1 cellular context compared by ENCODE assay signal in genomic region chr2:168801961-168802824, GRCh38.
TF ChIP-seq lines count a peak whose summit lies in the region.

Gene NOSTRIN (plus strand): TSS chr2:168802637. CDS start chr2:168802647, 10 bp downstream.

TF ChIP-seq in K562, 482 proteins besides CTCF, POLR2A, EP300 and RAD21 (continued from another document and continues in another):
- TF ChIP-seq ZNF449 (CRISPR knock-in tag; IDR thresholded peaks at IDR 0.05) = no peak
- TF ChIP-seq ZNF384 (IDR thresholded peaks at IDR 0.05; ENCODE audit: low read depth, low read length) = no peak
- TF ChIP-seq SMC3 (conservative IDR thresholded peaks at IDR 0.05; ENCODE audit: insufficient read depth, low read depth, low read length) = no peak
- TF ChIP-seq CREB5 (CRISPR knock-in tag; IDR thresholded peaks at IDR 0.05) = no peak
- 0 out of 2 replicates have a peak, but pooled peaks have one; percentile 48 for TF ChIP-seq MXI1 (IDR thresholded peaks at IDR 0.05; ENCODE audit: low read depth, low read length)
- no peak for TF ChIP-seq CBX8 (IDR thresholded peaks at IDR 0.05; ENCODE audit: borderline replicate concordance, extremely low read depth, low read depth, low read length, poor library complexity, severe bottlenecking)
- no peak for TF ChIP-seq ZBTB7A (IDR thresholded peaks at IDR 0.05; ENCODE audit: borderline replicate concordance, control insufficient read depth, low read depth, low read length)
- TF ChIP-seq JUN (IDR thresholded peaks at IDR 0.05; ENCODE audit: borderline replicate concordance, low read depth, low read length) = 0 out of 2 replicates have a peak, but pooled peaks have one; percentile 34
- TF ChIP-seq JUN (CRISPR knock-in tag; IDR thresholded peaks at IDR 0.05; ENCODE audit: borderline replicate concordance) = no peak
- no peak for TF ChIP-seq MAX (CRISPR knock-in tag; IDR thresholded peaks at IDR 0.05)
- no peak for TF ChIP-seq CEBPZ (IDR thresholded peaks at IDR 0.05; ENCODE audit: borderline replicate concordance, low read depth, low read length)
- TF ChIP-seq MGA (IDR thresholded peaks at IDR 0.05) = peak; percentile 10; the same call in 1 of the 2 replicates
- TF ChIP-seq HNRNPUL1 (IDR thresholded peaks at IDR 0.05; ENCODE audit: low read length) = no peak
- peak in 1 of 2 experiments; percentile 36; a peak in 1 of 4 replicates for TF ChIP-seq ZNF639 (CRISPR knock-in tag; conservative IDR thresholded peaks at IDR 0.05 in 1 of 2, IDR thresholded peaks at IDR 0.05 in 1 of 2)
- TF ChIP-seq PYGO2 (tag; IDR thresholded peaks at IDR 0.05) = no peak
- no peak for TF ChIP-seq MITF (IDR thresholded peaks at IDR 0.05)
- TF ChIP-seq ZNF277 (CRISPR knock-in tag; IDR thresholded peaks at IDR 0.05; ENCODE audit: borderline replicate concordance) = no peak
- peak; percentile 82; the same call in 1 of the 2 replicates for TF ChIP-seq DMBX1 (CRISPR knock-in tag; IDR thresholded peaks at IDR 0.05; ENCODE audit: borderline replicate concordance)
- TF ChIP-seq PTBP1 (IDR thresholded peaks at IDR 0.05; ENCODE audit: low read depth, low read length) = no peak
- TF ChIP-seq TSC22D4 (tag; IDR thresholded peaks at IDR 0.05) = no peak
- no peak for TF ChIP-seq CAMTA2 (CRISPR knock-in tag; conservative IDR thresholded peaks at IDR 0.05)
- no peak for TF ChIP-seq CBFA2T2 (conservative IDR thresholded peaks at IDR 0.05)
- TF ChIP-seq ZNF551 (CRISPR knock-in tag; IDR thresholded peaks at IDR 0.05) = no peak
- TF ChIP-seq YY1 (IDR thresholded peaks at IDR 0.05; ENCODE audit: borderline replicate concordance in 1 of 3, control insufficient read depth in 1 of 3, extremely low read depth in 1 of 3, insufficient read depth in 3 of 3, insufficient read length in 1 of 3, insufficient replicate concordance in 2 of 3, low read depth in 1 of 3, low read length in 2 of 3) = peak in 1 of 3 experiments; percentile 68
- TF ChIP-seq HDAC2 (IDR thresholded peaks at IDR 0.05) = peak; percentile 74
- TF ChIP-seq FOXO4 (CRISPR knock-in tag; IDR thresholded peaks at IDR 0.05) = no peak
- TF ChIP-seq ERF (CRISPR knock-in tag; IDR thresholded peaks at IDR 0.05) = 0 out of 2 replicates have a peak, but pooled peaks have one; percentile 37
